In the genomic region with DNA sequence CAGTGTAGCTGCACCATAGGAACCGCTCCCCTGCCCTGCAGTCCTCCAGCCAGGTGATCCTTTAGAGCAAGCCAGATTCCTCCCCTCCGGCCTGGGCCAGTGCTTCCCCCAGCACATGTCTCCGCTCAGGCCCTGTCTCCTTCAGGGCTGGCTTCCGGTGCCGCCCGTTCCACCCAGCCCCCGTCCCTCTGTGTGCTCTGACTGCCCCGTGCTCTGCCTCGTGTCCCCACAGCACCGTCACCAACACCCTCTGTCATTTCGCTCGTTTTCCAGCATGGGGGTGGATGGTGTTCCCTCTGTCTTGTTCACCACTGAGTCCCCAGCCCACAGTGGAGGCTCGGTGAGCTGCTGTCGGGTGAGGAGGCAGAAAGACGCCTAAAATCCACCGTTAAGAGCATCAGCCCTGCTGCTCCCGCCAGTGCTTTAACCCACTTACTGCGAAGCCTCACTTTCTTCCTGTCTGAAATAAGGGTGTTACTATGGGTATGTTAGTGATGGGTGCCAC, we compare ENCODE assay signal across 8 cellular contexts. TPM values are rescaled to one million over a fixed set of nuclear protein-coding genes. Genes with fewer than 3 reads are reported as not detected.
DNase-seq lines count a peak whose midpoint lies in the region; FAIRE-seq and TF ChIP-seq lines count a peak whose summit lies in the region.

No MANE protein-coding gene starts in this region.

- H3K4me1 ChIP-seq in keratinocyte (ENCODE audit: control insufficient read depth, extremely low read depth, insufficient read depth, low read length): peaks cover 63% of the 10 kb centered on the region

- peak; percentile 96 for FAIRE-seq in GM12891 (lab: Jason Lieb, UNC)
- FAIRE-seq in keratinocyte (lab: Jason Lieb, UNC): no peak

- dilution Hi-C loops in keratinocyte (cut with MboI; ENCODE audit: extremely low pct_ligation_motif_present, low sequenced_read_pairs): no loop called here

- H3K4me2 ChIP-seq in keratinocyte (ENCODE audit: control insufficient read depth, extremely low read depth, insufficient read depth, low read depth, low read length): no peak overlapping the region

- H3K79me2 ChIP-seq in keratinocyte (ENCODE audit: control insufficient read depth, insufficient read depth, low read length): peaks cover 93% of the 10 kb centered on the region

- H3K9ac ChIP-seq in keratinocyte (ENCODE audit: control insufficient read depth, extremely low read depth, insufficient read depth, low read length): no peak overlapping the region

- H2AFZ ChIP-seq in keratinocyte (ENCODE audit: control insufficient read depth, low read length): no peak overlapping the region

- H3K27me3 ChIP-seq in keratinocyte (ENCODE audit: control insufficient read depth, extremely low read depth, insufficient read depth, low read length): no peaks in the 10 kb centered on the region

- H3K4me3 ChIP-seq in keratinocyte (ENCODE audit: control insufficient read depth in 2 of 3, extremely low read depth in 1 of 3, insufficient read depth in 2 of 3, low read depth in 1 of 3, low read length in 3 of 3): no peak overlapping the region

- no peak for TF ChIP-seq CTCF in keratinocyte (optimal IDR thresholded peaks at IDR 0.05 in 1 of 3, IDR thresholded peaks at IDR 0.05 in 1 of 3, conservative IDR thresholded peaks at IDR 0.05 in 1 of 3; ENCODE audit: extremely low read depth in 1 of 3, insufficient read depth in 2 of 3, low read length in 3 of 3)

- 16 to 60% (median 21%) methylated on average over 18 of the region's 18 CpGs for WGBS in adipose tissue, 3 donors

- no peaks in the 10 kb centered on the region for H3K9me3 ChIP-seq in keratinocyte (ENCODE audit: control insufficient read depth, low read depth, low read length)

- no peak for TF ChIP-seq POLR2A in GM12891 (IDR thresholded peaks at IDR 0.05; ENCODE audit: low read depth, low read length)

- H3K9me1 ChIP-seq in keratinocyte (ENCODE audit: control insufficient read depth, extremely low read depth, insufficient read depth, low read length): peaks cover 18% of the 10 kb centered on the region

- peak; percentile 71 for DNase-seq in GM12891 (ENCODE audit: insufficient read length, low spot score)
- peak; percentile 32 for DNase-seq in T follicular helper cell (ENCODE audit: low read depth)
- no peak for DNase-seq in keratinocyte (ENCODE audit: low read depth, low spot score)
- peak; percentile 18 to 67 (median 46) for DNase-seq in stimulated activated CD4-positive, alpha-beta T cell treated with anti-CD3 and anti-CD28 coated beads, Interleukin-1b, Interleukin-23, amount 100 ng/mL, for 24 hours (ENCODE audit: low read depth in 4 of 4, low spot score in 1 of 4)
- DNase-seq in dedifferentiated amniotic fluid mesenchymal stem cell (ENCODE audit: extremely low spot score): no peak
- DNase-seq in HK-2 (ENCODE audit: unreplicated experiment): no peak
- DNase-seq in NCI-H2171 (lab: John Stamatoyannopoulos, UW): no peak

- H3K36me3 ChIP-seq in keratinocyte (ENCODE audit: control insufficient read depth in 2 of 2, extremely low read depth in 1 of 2, insufficient read depth in 2 of 2, low read length in 2 of 2): peaks cover 13 to 22% of the 10 kb centered on the region in 2 experiments

- H4K20me1 ChIP-seq in keratinocyte (ENCODE audit: control insufficient read depth, extremely low read depth, insufficient read depth, low read length): peaks cover 37% of the 10 kb centered on the region

- H3K27ac ChIP-seq in adipose tissue (ENCODE audit: low read depth, low read length) (peak overlapping the region; percentile 84), keratinocyte (ENCODE audit: control insufficient read depth, insufficient read depth, low read length) (peak overlapping the region; percentile 3)

TF ChIP-seq in GM12891, 5 proteins besides CTCF, POLR2A, EP300 and RAD21:
- TF ChIP-seq PAX5 (IDR thresholded peaks at IDR 0.05; ENCODE audit: insufficient read depth, low read length, severe bottlenecking) (no peak), TAF1 (IDR thresholded peaks at IDR 0.05; ENCODE audit: low read depth, low read length) (no peak), POLR2AphosphoS5 (IDR thresholded peaks at IDR 0.05; ENCODE audit: low read depth, low read length) (no peak), POU2F2 (IDR thresholded peaks at IDR 0.05; ENCODE audit: low read depth, low read length) (no peak), SPI1 (IDR thresholded peaks at IDR 0.05; ENCODE audit: low read depth, low read length) (no peak)

RNA-seq across cellular contexts. Expression of a gene that starts 54.5 kb away (rescaled TPM):
- polyA plus RNA-seq in GM12891 (2012; ENCODE audit: low read depth, missing spikeins): 1.2 TPM
- polyA plus RNA-seq in adipose tissue (1 to 10 TPM in 2 of 3 donors, under 1 TPM in 1; 0.82 to 1.2 (median 1.1) TPM), keratinocyte (0.47 to 1.0 TPM (median 0.77 TPM) in 3 replicates)
- polyA plus RNA-seq in keratinocyte (2011; ENCODE audit: low read depth): not detected
- polyA plus RNA-seq in keratinocyte (2011; cell fraction: cytosol; rRNA removed): 0.45 and 1.0 TPM in 2 replicates
- 0.70 and 2.1 TPM in 2 replicates for polyA plus RNA-seq in keratinocyte (2011; cell fraction: nucleus; rRNA removed)
- polyA plus RNA-seq in keratinocyte (2012; ENCODE audit: low replicate concordance): 0.37 and 1.2 TPM in 2 replicates
- polyA minus RNA-seq in keratinocyte: not detected in 3 replicates
- polyA minus RNA-seq in keratinocyte (2011; cell fraction: cytosol; rRNA and poly(A)+ RNA removed): not detected
- polyA minus RNA-seq in keratinocyte (2011; cell fraction: nucleus; rRNA and poly(A)+ RNA removed): 0.63 and 0.78 TPM in 2 replicates

RNA-seq across cellular contexts. Expression of a gene that starts 55.2 kb away (rescaled TPM):
- 397 TPM for polyA plus RNA-seq in GM12891 (2012; ENCODE audit: low read depth, missing spikeins)
- polyA plus RNA-seq in adipose tissue (100 to 1,000 TPM; 169 to 404 (median 248) TPM), keratinocyte (294 to 475 TPM (median 343 TPM) in 3 replicates)
- polyA plus RNA-seq in keratinocyte (2011; ENCODE audit: low read depth): 523 TPM
- 167 and 490 TPM in 2 replicates for polyA plus RNA-seq in keratinocyte (2011; cell fraction: cytosol; rRNA removed)
- polyA plus RNA-seq in keratinocyte (2011; cell fraction: nucleus; rRNA removed): 169 and 188 TPM in 2 replicates
- 285 and 463 TPM in 2 replicates for polyA plus RNA-seq in keratinocyte (2012; ENCODE audit: low replicate concordance)
- polyA minus RNA-seq in keratinocyte: 116 to 149 TPM (median 142 TPM) in 3 replicates
- 191 TPM for polyA minus RNA-seq in keratinocyte (2011; cell fraction: cytosol; rRNA and poly(A)+ RNA removed)
- 36.9 and 41.3 TPM in 2 replicates for polyA minus RNA-seq in keratinocyte (2011; cell fraction: nucleus; rRNA and poly(A)+ RNA removed)

RNA-seq across cellular contexts. Expression of a gene that starts 55.3 kb away (rescaled TPM):
- polyA plus RNA-seq in GM12891 (2012; ENCODE audit: low read depth, missing spikeins): 24.8 TPM
- polyA plus RNA-seq in adipose tissue (10 to 100 TPM; 12.6 to 33.8 (median 24.9) TPM), keratinocyte (14.6 to 81.0 TPM (median 28.4 TPM) in 3 replicates)
- 71.6 TPM for polyA plus RNA-seq in keratinocyte (2011; ENCODE audit: low read depth)
- 26.1 and 55.1 TPM in 2 replicates for polyA plus RNA-seq in keratinocyte (2011; cell fraction: cytosol; rRNA removed)
- 33.4 and 37.0 TPM in 2 replicates for polyA plus RNA-seq in keratinocyte (2011; cell fraction: nucleus; rRNA removed)
- 33.8 and 64.9 TPM in 2 replicates for polyA plus RNA-seq in keratinocyte (2012; ENCODE audit: low replicate concordance)
- polyA minus RNA-seq in keratinocyte: 10.3 to 40.8 TPM (median 17.9 TPM) in 3 replicates
- 76.4 TPM for polyA minus RNA-seq in keratinocyte (2011; cell fraction: cytosol; rRNA and poly(A)+ RNA removed)
- 22.9 and 25.1 TPM in 2 replicates for polyA minus RNA-seq in keratinocyte (2011; cell fraction: nucleus; rRNA and poly(A)+ RNA removed)

Comparison
In these comparisons a context has a peak if more than half of its experiments do, and no peak if none do; other contexts are left out.
1. DNase-seq: peak in GM12891 (single experiment), T follicular helper cell (single experiment) and stimulated activated CD4-positive, alpha-beta T cell treated with anti-CD3 and anti-CD28 coated beads, Interleukin-1b, Interleukin-23, amount 100 ng/mL, for 24 hours (4 of 4); none in keratinocyte (single experiment), dedifferentiated amniotic fluid mesenchymal stem cell (single experiment), HK-2 (single experiment) and NCI-H2171 (single experiment).